In the genomic region with DNA sequence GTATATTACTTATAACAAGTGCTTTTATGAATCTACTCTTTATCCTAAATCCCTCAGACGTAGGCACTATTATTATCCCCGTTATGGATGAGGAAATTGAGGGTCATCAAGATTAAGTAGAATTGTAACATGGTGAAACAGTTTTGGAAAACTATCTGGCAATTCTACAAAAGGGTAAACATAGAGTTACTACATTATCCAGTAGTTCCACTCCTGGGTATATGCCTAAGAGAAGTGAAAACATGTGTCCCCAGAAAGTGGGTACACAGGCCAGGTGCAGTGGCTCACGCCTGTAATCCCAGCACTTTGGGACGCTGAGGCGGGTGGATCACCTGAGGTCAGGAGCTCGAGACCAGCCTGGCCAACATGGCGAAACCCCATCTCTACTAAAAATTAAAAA, we compare ENCODE assay signal across 9 cellular contexts. TPM values are rescaled to one million over a fixed set of nuclear protein-coding genes. Genes with fewer than 3 reads are reported as not detected.
"Had no signal": no experiment of that assay in that cellular context is flagged by ENCODE, and none has a peak within 500 bp of the region (broad histone marks: within the 10 kb centered on the region; RNA-seq: fewer than 3 reads in every experiment).

No MANE protein-coding gene starts in this region.

RNA-seq across cellular contexts. Expression of gene HCRT, which starts 54.3 kb away (rescaled TPM):
- total RNA-seq: LHCN-M2, MCF 10A, NCI-H460, OCI-LY7, PC-9, Peyer's patch, Right ventricle myocardium superior, SJSA1 had no signal
- polyA plus RNA-seq: SK-N-SH had no signal

RNA-seq across cellular contexts. Expression of gene KCNH4, which starts 58.6 kb away (rescaled TPM):
- total RNA-seq: MCF 10A, OCI-LY7, PC-9, SJSA1 had no signal
